1 cellular context compared by ENCODE assay signal in genomic region chr1:156664949-156665411, GRCh38.
TF ChIP-seq lines count a peak whose summit lies in the region.

No MANE protein-coding gene starts in this region.

TF ChIP-seq in GM23338, 12 proteins besides CTCF, POLR2A, EP300 and RAD21 (continued from another document):
- TF ChIP-seq, protein P1, sequence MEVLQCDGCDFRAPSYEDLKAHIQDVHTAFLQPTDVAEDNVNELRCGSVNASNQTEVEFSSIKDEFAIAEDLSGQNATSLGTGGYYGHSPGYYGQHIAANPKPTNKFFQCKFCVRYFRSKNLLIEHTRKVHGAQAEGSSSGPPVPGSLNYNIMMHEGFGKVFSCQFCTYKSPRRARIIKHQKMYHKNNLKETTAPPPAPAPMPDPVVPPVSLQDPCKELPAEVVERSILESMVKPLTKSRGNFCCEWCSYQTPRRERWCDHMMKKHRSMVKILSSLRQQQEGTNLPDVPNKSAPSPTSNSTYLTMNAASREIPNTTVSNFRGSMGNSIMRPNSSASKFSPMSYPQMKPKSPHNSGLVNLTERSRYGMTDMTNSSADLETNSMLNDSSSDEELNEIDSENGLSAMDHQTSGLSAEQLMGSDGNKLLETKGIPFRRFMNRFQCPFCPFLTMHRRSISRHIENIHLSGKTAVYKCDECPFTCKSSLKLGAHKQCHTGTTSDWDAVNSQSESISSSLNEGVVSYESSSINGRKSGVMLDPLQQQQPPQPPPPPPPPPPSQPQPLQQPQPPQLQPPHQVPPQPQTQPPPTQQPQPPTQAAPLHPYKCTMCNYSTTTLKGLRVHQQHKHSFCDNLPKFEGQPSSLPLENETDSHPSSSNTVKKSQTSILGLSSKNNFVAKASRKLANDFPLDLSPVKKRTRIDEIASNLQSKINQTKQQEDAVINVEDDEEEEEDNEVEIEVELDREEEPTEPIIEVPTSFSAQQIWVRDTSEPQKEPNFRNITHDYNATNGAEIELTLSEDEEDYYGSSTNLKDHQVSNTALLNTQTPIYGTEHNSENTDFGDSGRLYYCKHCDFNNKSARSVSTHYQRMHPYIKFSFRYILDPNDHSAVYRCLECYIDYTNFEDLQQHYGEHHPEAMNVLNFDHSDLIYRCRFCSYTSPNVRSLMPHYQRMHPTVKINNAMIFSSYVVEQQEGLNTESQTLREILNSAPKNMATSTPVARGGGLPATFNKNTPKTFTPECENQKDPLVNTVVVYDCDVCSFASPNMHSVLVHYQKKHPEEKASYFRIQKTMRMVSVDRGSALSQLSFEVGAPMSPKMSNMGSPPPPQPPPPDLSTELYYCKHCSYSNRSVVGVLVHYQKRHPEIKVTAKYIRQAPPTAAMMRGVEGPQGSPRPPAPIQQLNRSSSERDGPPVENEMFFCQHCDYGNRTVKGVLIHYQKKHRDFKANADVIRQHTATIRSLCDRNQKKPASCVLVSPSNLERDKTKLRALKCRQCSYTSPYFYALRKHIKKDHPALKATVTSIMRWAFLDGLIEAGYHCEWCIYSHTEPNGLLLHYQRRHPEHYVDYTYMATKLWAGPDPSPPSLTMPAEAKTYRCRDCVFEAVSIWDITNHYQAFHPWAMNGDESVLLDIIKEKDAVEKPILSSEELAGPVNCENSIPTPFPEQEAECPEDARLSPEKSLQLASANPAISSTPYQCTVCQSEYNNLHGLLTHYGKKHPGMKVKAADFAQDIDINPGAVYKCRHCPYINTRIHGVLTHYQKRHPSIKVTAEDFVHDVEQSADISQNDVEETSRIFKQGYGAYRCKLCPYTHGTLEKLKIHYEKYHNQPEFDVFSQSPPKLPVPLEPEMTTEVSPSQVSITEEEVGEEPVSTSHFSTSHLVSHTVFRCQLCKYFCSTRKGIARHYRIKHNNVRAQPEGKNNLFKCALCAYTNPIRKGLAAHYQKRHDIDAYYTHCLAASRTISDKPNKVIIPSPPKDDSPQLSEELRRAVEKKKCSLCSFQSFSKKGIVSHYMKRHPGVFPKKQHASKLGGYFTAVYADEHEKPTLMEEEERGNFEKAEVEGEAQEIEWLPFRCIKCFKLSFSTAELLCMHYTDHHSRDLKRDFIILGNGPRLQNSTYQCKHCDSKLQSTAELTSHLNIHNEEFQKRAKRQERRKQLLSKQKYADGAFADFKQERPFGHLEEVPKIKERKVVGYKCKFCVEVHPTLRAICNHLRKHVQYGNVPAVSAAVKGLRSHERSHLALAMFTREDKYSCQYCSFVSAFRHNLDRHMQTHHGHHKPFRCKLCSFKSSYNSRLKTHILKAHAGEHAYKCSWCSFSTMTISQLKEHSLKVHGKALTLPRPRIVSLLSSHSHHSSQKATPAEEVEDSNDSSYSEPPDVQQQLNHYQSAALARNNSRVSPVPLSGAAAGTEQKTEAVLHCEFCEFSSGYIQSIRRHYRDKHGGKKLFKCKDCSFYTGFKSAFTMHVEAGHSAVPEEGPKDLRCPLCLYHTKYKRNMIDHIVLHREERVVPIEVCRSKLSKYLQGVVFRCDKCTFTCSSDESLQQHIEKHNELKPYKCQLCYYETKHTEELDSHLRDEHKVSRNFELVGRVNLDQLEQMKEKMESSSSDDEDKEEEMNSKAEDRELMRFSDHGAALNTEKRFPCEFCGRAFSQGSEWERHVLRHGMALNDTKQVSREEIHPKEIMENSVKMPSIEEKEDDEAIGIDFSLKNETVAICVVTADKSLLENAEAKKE (CRISPR knock-in tag; IDR thresholded peaks at IDR 0.05) = no peak
